29 cellular contexts compared by ENCODE assay signal in genomic region chr10:113720386-113720785, GRCh38. TPM values are rescaled to one million over a fixed set of nuclear protein-coding genes. Genes with fewer than 3 reads are reported as not detected.
"Had no signal": no experiment of that assay in that cellular context is flagged by ENCODE, and none has a peak within 500 bp of the region (broad histone marks: within the 10 kb centered on the region; RNA-seq: fewer than 3 reads in every experiment).

No MANE protein-coding gene starts in this region.

- DNase-seq: activated CD4-positive, alpha-beta T cell treated with anti-CD3 and anti-CD28 coated beads, Interleukin-2, amount 50 U/mL, for 4 hours; activated CD8-positive, alpha-beta memory T cell treated with anti-CD3 and anti-CD28 coated beads for 24 hours; activated CD8-positive, alpha-beta memory T cell treated with anti-CD3 and anti-CD28 coated beads, Interleukin-2, amount 50 U/mL, for 4 hours; activated naive CD4-positive, alpha-beta T cell; activated T-cell treated with anti-CD3 and anti-CD28 coated beads, Interleukin-2, amount 50 U/mL, for 24 hours; adrenal gland; cerebellar nuclear complex; cortex of kidney; endodermal cell; esophagus squamous epithelium; gastrocnemius medialis; heart right ventricle; kidney; naive thymus-derived CD4-positive, alpha-beta T cell; posterior cingulate gyrus; sigmoid colon; stimulated activated CD4-positive, alpha-beta T cell treated with anti-CD3 and anti-CD28 coated beads, Interleukin-15, amount 100 ng/mL, for 24 hours; stimulated activated CD8-positive, alpha-beta memory T cell treated with anti-CD3 and anti-CD28 coated beads, Interleukin-4, amount 100 ng/mL, for 48 hours; stimulated activated naive B cell treated with anti-CD40 and anti-IgM and Interleukin-4, amounts not matched to agents 10 μg/mL and 1 μg/mL and 100 μg/mL, for 72 hours had no signal

- H3K36me3 ChIP-seq: breast epithelium, neural progenitor cell had no signal

- H3K4me3 ChIP-seq: adrenal gland, ascending aorta, breast epithelium, esophagus squamous epithelium, gastrocnemius medialis, heart right ventricle, lung, neural progenitor cell, sigmoid colon, smooth muscle cell, vagina had no signal

- H3K9me3 ChIP-seq: adrenal gland, ascending aorta, breast epithelium, esophagus squamous epithelium, gastrocnemius medialis, sigmoid colon, vagina had no signal

- H3K27ac ChIP-seq: adrenal gland, ascending aorta, breast epithelium, esophagus squamous epithelium, gastrocnemius medialis, heart right ventricle, neural progenitor cell, sigmoid colon, vagina had no signal

- H3K4me1 ChIP-seq: adrenal gland, ascending aorta, breast epithelium, esophagus squamous epithelium, gastrocnemius medialis, neural progenitor cell, sigmoid colon, vagina had no signal

- ATAC-seq: activated T-helper 17 cell treated with anti-CD3 and anti-CD28 coated beads, Interleukin-2, amount 50 U/mL, for 72 hours; gastrocnemius medialis; heart right ventricle; left lobe of liver; naive thymus-derived CD4-positive, alpha-beta T cell; stimulated activated naive B cell treated with anti-CD40 and anti-IgM and Interleukin-4, amounts not matched to agents 10 μg/mL and 1 μg/mL and 100 μg/mL, for 72 hours had no signal

- H3K27me3 ChIP-seq: adrenal gland, ascending aorta, breast epithelium, esophagus squamous epithelium, gastrocnemius medialis, heart right ventricle, neural progenitor cell, sigmoid colon, vagina had no signal

RNA-seq across cellular contexts. Expression of gene PLEKHS1, which starts 31.1 kb away (rescaled TPM):
- total RNA-seq: activated T-helper 17 cell treated with anti-CD3 and anti-CD28 coated beads, Interleukin-2, amount 50 U/mL, for 72 hours; adrenal gland; ascending aorta; endodermal cell; gastrocnemius medialis; heart right ventricle; left lobe of liver; omental fat pad; sigmoid colon; smooth muscle cell; temporal lobe; vagina had no signal

RNA-seq across cellular contexts. Expression of gene NRAP, which starts 56.5 kb away (rescaled TPM):
- total RNA-seq: activated T-helper 17 cell treated with anti-CD3 and anti-CD28 coated beads, Interleukin-2, amount 50 U/mL, for 72 hours; ascending aorta; breast epithelium; kidney; lung; naive thymus-derived CD4-positive, alpha-beta T cell; omental fat pad; sigmoid colon; smooth muscle cell; temporal lobe; vagina had no signal
